Comparison of ENCODE assay signal across 8 cellular contexts in the genomic region with DNA sequence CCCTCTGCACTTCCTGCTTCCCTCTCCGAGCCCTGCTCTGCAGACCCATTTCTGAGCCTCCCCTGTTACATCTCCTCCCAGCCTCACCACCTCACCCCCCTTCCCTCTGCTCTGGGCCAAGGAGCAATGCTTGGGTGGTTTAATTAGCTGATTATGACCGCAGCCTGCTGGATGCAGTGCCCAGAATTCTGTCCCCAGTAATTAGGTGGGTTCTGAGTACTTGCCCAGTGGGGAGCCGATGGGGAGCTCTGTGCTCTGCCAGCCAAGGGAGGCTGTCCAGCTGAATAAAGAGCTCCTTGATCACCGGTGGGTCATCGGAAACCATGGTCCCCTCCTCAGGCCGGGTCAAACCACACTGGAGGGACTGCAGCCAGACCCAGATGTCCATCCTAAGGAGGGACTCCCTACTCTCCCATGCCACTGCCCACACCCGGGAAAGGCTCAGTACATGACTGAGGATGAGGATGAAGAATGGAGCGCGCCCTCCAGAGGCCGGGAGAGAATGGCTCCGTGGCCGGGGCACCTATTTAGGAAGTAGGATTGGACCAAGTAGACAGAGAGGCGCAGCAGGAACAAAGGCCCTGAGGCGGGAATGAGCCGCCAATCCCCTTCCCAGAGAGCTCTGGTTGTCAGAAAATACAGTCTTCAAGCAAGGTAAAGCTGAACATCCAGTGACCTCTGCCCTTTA. TPM values are rescaled to one million over a fixed set of nuclear protein-coding genes. Genes with fewer than 3 reads are reported as not detected.
DNase-seq lines count a peak whose midpoint lies in the region; ATAC-seq and TF ChIP-seq lines count a peak whose summit lies in the region.

No MANE protein-coding gene starts in this region.

- H3K27me3 ChIP-seq in heart left ventricle (no peaks in the 10 kb centered on the region), mucosa of stomach (ENCODE audit: control insufficient read depth, insufficient read depth, low read length) (no peaks in the 10 kb centered on the region)

- H3K27ac Mint-ChIP-seq in activated naive CD8-positive, alpha-beta T cell treated with anti-CD3 and anti-CD28 coated beads, Interleukin-2, amount 10 ng/mL, durations not matched to agents 7 days and 5 days, result peak overlapping the region; percentile 98

- H3K4me3 Mint-ChIP-seq in activated naive CD8-positive, alpha-beta T cell treated with anti-CD3 and anti-CD28 coated beads, Interleukin-2, amount 10 ng/mL, durations not matched to agents 7 days and 5 days, result peak overlapping the region; percentile 55

- H3K4me1 ChIP-seq in heart left ventricle (peaks cover 31 to 100% (median 91%) of the 10 kb centered on the region in 12 donors), mucosa of stomach (ENCODE audit: control insufficient read depth, insufficient read depth, low read length) (peaks cover 100% of the 10 kb centered on the region), urinary bladder (ENCODE audit: insufficient read depth) (peaks cover 6% of the 10 kb centered on the region)

- DNase-seq in heart left ventricle, result peak in 1 of 5 donors; percentile 21
- DNase-seq in cardiac septum (ENCODE audit: low spot score), result no peak
- no peak for DNase-seq in activated naive CD8-positive, alpha-beta T cell treated with anti-CD3 and anti-CD28 coated beads, Interleukin-2, amount 10 ng/mL, durations not matched to agents 7 days and 5 days
- no peak for DNase-seq in kidney tubule cell (ENCODE audit: low spot score)
- DNase-seq in UCSD-AML1 (lab: John Stamatoyannopoulos, UW; ENCODE audit: unreplicated experiment), result no peak

- TF ChIP-seq POLR2A in heart left ventricle (IDR thresholded peaks at IDR 0.05), result no peak

- H3K4me3 ChIP-seq in heart left ventricle (no peak overlapping the region), mucosa of stomach (ENCODE audit: low read length) (no peak overlapping the region), urinary bladder (ENCODE audit: low read depth, low read length) (no peak overlapping the region)

- 76 to 85% (median 81%) methylated on average over 14 to 15 of the region's 15 CpGs for WGBS in heart left ventricle, 4 donors
- WGBS in urinary bladder, result 79% methylated on average over 15 of the region's 15 CpGs

- intact Hi-C loops in heart left ventricle (cut with DNase I) (no loop called here), cardiac septum (cut with DNase I) (no loop called here)

- no peaks in the 10 kb centered on the region for H3K27me3 Mint-ChIP-seq in activated naive CD8-positive, alpha-beta T cell treated with anti-CD3 and anti-CD28 coated beads, Interleukin-2, amount 10 ng/mL, durations not matched to agents 7 days and 5 days

- peaks cover 0 to 6% (median 0%) of the 10 kb centered on the region in 9 donors for H3K36me3 ChIP-seq in heart left ventricle
- H3K36me3 ChIP-seq in mucosa of stomach (ENCODE audit: control insufficient read depth, insufficient read depth, low read length), result no peaks in the 10 kb centered on the region
- H3K36me3 ChIP-seq in urinary bladder (ENCODE audit: insufficient read depth), result no peaks in the 10 kb centered on the region

- ATAC-seq in heart left ventricle (no peak), GM21786 (IDR thresholded peaks at IDR 0.05; ENCODE audit: unreplicated experiment) (no peak)
- ATAC-seq in activated naive CD8-positive, alpha-beta T cell treated with anti-CD3 and anti-CD28 coated beads, Interleukin-2, amount 10 ng/mL, durations not matched to agents 7 days and 5 days (ENCODE audit: low read depth), result no peak

- H3K9me3 Mint-ChIP-seq in activated naive CD8-positive, alpha-beta T cell treated with anti-CD3 and anti-CD28 coated beads, Interleukin-2, amount 10 ng/mL, durations not matched to agents 7 days and 5 days, result no peaks in the 10 kb centered on the region

- peaks cover 19% of the 10 kb centered on the region for H3K36me3 Mint-ChIP-seq in activated naive CD8-positive, alpha-beta T cell treated with anti-CD3 and anti-CD28 coated beads, Interleukin-2, amount 10 ng/mL, durations not matched to agents 7 days and 5 days

- POLR2A ChIA-PET in activated naive CD8-positive, alpha-beta T cell treated with anti-CD3 and anti-CD28 coated beads, Interleukin-2, amount 10 ng/mL, durations not matched to agents 7 days and 5 days (lab: Charles Lee), result interaction anchor here (1.7 to 6.6 kb wide), 2 partner anchors 9 to 41 kb away, joined by 6 to 63 read pairs; partner anchors contain the start of gene ARRB1

- H3K9me3 ChIP-seq in heart left ventricle (no peaks in the 10 kb centered on the region), mucosa of stomach (ENCODE audit: control insufficient read depth, low read length) (no peaks in the 10 kb centered on the region)

- H3K4me1 Mint-ChIP-seq in activated naive CD8-positive, alpha-beta T cell treated with anti-CD3 and anti-CD28 coated beads, Interleukin-2, amount 10 ng/mL, durations not matched to agents 7 days and 5 days, result peaks cover 76% of the 10 kb centered on the region

- H3K27ac ChIP-seq in heart left ventricle, result peak overlapping the region in 11 of 12 donors; percentile 21 to 96 (median 76)
- H3K27ac ChIP-seq in urinary bladder (ENCODE audit: low read depth), result peak overlapping the region; percentile 54

- TF ChIP-seq CTCF in heart left ventricle (IDR thresholded peaks at IDR 0.05), result no peak

- peak overlapping the region; percentile 42 for H3K9ac ChIP-seq in mucosa of stomach (ENCODE audit: low read length)

RNA-seq across cellular contexts. Expression of gene ARRB1, which starts 9.1 kb away (rescaled TPM):
- total RNA-seq in heart left ventricle (10 to 100 TPM; 15.2 to 58.9 (median 29.2) TPM), cardiac septum (21.4 TPM), urinary bladder (34.5 TPM)
- polyA plus RNA-seq in heart left ventricle (10 to 100 TPM in 1 of 2 donors, 1 to 10 TPM in 1; 7.9 to 12.5 TPM), urinary bladder (31.4 TPM)
- total RNA-seq in activated naive CD8-positive, alpha-beta T cell treated with anti-CD3 and anti-CD28 coated beads, Interleukin-2, amount 10 ng/mL, durations not matched to agents 7 days and 5 days, result 10 to 100 TPM; 61.8 to 64.8 TPM

RNA-seq across cellular contexts. Expression of gene RPS3, which starts 56.9 kb away (rescaled TPM):
- total RNA-seq in heart left ventricle, result 1,000 to 10,000 TPM in 4 of 9 donors, 100 to 1,000 TPM in 5; 434 to 1,232 (median 990) TPM
- polyA plus RNA-seq in heart left ventricle, result 1,000 to 10,000 TPM in 1 of 2 donors, 100 to 1,000 TPM in 1; 761 to 2,100 TPM
- total RNA-seq in cardiac septum, result 717 TPM
- total RNA-seq in activated naive CD8-positive, alpha-beta T cell treated with anti-CD3 and anti-CD28 coated beads, Interleukin-2, amount 10 ng/mL, durations not matched to agents 7 days and 5 days, result 1,000 to 10,000 TPM; 3,289 to 3,447 TPM
- 961 TPM for total RNA-seq in urinary bladder
- polyA plus RNA-seq in urinary bladder, result 2,414 TPM
